Comparison of ENCODE assay signal across 8 cellular contexts in the genomic region with DNA sequence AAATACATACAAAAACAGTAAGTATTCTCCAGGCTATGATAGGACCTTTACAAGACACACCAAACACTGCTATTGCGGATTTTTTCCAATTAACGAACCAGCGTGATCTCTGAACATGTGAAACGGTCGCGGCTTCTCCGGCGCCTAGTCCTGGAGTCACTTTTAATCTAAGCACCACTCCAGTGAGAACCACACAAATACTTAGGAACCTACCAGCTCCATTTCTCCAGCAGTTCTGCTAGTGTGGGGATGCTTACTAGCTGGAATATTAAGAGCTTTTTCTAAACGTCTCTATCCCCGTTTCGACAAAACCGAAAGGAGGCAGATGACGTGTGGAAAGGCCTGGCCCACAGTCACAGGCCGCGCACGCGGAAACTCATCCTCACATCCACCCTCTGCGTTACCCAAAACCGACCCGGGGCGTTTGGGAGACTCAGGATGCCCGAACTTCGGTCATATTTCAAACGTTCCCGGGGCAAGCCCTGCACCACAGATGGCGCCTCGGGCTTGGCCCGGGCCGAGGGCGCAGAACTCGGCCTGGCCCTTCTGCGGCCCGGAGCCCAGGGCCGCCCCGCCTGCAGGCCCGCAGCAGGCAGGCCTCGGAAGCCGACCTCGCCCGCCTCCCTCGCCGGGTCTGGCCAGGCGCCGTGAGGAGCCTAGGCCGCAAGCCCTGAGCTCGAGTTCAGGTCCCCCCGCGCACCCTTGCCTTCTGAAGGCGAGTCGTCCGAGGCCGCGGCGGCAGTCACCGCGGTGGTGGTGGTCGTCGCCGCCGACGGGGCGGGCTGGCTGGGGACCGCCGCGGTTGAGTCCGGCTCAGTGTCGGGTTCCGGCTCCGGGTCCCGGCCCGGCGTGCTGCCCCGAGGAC. TPM values are rescaled to one million over a fixed set of nuclear protein-coding genes. Genes with fewer than 3 reads are reported as not detected.
DNase-seq lines count a peak whose midpoint lies in the region; ATAC-seq and TF ChIP-seq lines count a peak whose summit lies in the region.

No MANE protein-coding gene starts in this region.

- H3K4me1 ChIP-seq in endocrine pancreas (ENCODE audit: control insufficient read depth, insufficient read depth, low read length), result peaks cover 6% of the 10 kb centered on the region

- CTCF ChIA-PET in activated CD8-positive, alpha-beta memory T cell treated with anti-CD3 and anti-CD28 coated beads, Interleukin-2, amount 10 ng/mL, durations not matched to agents 7 days and 5 days (lab: Charles Lee), result interaction anchor here (1.0 to 1.5 kb wide), 2 partner anchors 51 to 87 kb away, joined by 3 to 5 read pairs; a partner anchor contains a TSS

- peak overlapping the region; percentile 99 for H3K27ac Mint-ChIP-seq in activated CD8-positive, alpha-beta memory T cell treated with anti-CD3 and anti-CD28 coated beads, Interleukin-2, amount 10 ng/mL, durations not matched to agents 7 days and 5 days
- H3K27ac Mint-ChIP-seq in mesothelial cell of epicardium, result peak overlapping the region; percentile 99

- no peaks in the 10 kb centered on the region for H3K27me3 ChIP-seq in endocrine pancreas (ENCODE audit: control insufficient read depth, insufficient read depth, low read length)

- peaks cover 21% of the 10 kb centered on the region for H3K4me1 Mint-ChIP-seq in activated CD8-positive, alpha-beta memory T cell treated with anti-CD3 and anti-CD28 coated beads, Interleukin-2, amount 10 ng/mL, durations not matched to agents 7 days and 5 days
- H3K4me1 Mint-ChIP-seq in mesothelial cell of epicardium, result peaks cover 26% of the 10 kb centered on the region

- peak overlapping the region; percentile 98 for H3K9ac ChIP-seq in endocrine pancreas (ENCODE audit: control insufficient read depth, insufficient read depth, low read length)

- H3K36me3 Mint-ChIP-seq in activated CD8-positive, alpha-beta memory T cell treated with anti-CD3 and anti-CD28 coated beads, Interleukin-2, amount 10 ng/mL, durations not matched to agents 7 days and 5 days, result peaks cover 31% of the 10 kb centered on the region
- peaks cover 1% of the 10 kb centered on the region for H3K36me3 Mint-ChIP-seq in mesothelial cell of epicardium

- DNase-seq in NK-92 treated with Interleukin-12 subunit alpha and Interleukin-12 subunit beta, amount 100 ng/mL, for 24 hours (lab: John Stamatoyannopoulos, UW), result peak; percentile 68
- DNase-seq in NK-92 (lab: John Stamatoyannopoulos, UW; ENCODE audit: unreplicated experiment) (no peak), NCI-H2227 (lab: John Stamatoyannopoulos, UW; ENCODE audit: unreplicated experiment) (peak; percentile 58), mesothelial cell of epicardium (ENCODE audit: low spot score in 2 of 2, unreplicated experiment in 2 of 2) (peak; percentile 32 to 57)
- peak; percentile 87 for DNase-seq in activated CD8-positive, alpha-beta memory T cell treated with anti-CD3 and anti-CD28 coated beads, Interleukin-2, amount 10 ng/mL, durations not matched to agents 7 days and 5 days
- DNase-seq in stimulated activated CD8-positive, alpha-beta memory T cell treated with anti-CD3 and anti-CD28 coated beads, Interleukin-15, amount 100 ng/mL, for 4 hours (ENCODE audit: low read depth in 2 of 2), result peak; percentile 54 to 65

- peak overlapping the region; percentile 96 for H3K4me3 Mint-ChIP-seq in activated CD8-positive, alpha-beta memory T cell treated with anti-CD3 and anti-CD28 coated beads, Interleukin-2, amount 10 ng/mL, durations not matched to agents 7 days and 5 days
- H3K4me3 Mint-ChIP-seq in mesothelial cell of epicardium, result peak overlapping the region; percentile 94

- peak overlapping the region; percentile 89 for H3K4me3 ChIP-seq in endocrine pancreas (ENCODE audit: control insufficient read depth, insufficient read depth, low read length)

- no peak for TF ChIP-seq CTCF in mesothelial cell of epicardium (IDR thresholded peaks at IDR 0.05; ENCODE audit: unreplicated experiment)

- peak; percentile 28 for ATAC-seq in HG02943 (IDR thresholded peaks at IDR 0.05; ENCODE audit: low read depth, unreplicated experiment)
- ATAC-seq in activated CD8-positive, alpha-beta memory T cell treated with anti-CD3 and anti-CD28 coated beads, Interleukin-2, amount 10 ng/mL, durations not matched to agents 7 days and 5 days, result peak; percentile 43

- H3K27me3 Mint-ChIP-seq in activated CD8-positive, alpha-beta memory T cell treated with anti-CD3 and anti-CD28 coated beads, Interleukin-2, amount 10 ng/mL, durations not matched to agents 7 days and 5 days, result no peaks in the 10 kb centered on the region
- H3K27me3 Mint-ChIP-seq in mesothelial cell of epicardium (ENCODE audit: low read depth), result no peaks in the 10 kb centered on the region

- no peaks in the 10 kb centered on the region for H3K9me3 Mint-ChIP-seq in activated CD8-positive, alpha-beta memory T cell treated with anti-CD3 and anti-CD28 coated beads, Interleukin-2, amount 10 ng/mL, durations not matched to agents 7 days and 5 days (ENCODE audit: low read depth)
- H3K9me3 Mint-ChIP-seq in mesothelial cell of epicardium, result no peaks in the 10 kb centered on the region

- H3K36me3 ChIP-seq in endocrine pancreas (ENCODE audit: control insufficient read depth, insufficient read depth, low read length), result no peaks in the 10 kb centered on the region

- H3K9me3 ChIP-seq in endocrine pancreas (ENCODE audit: control insufficient read depth, low read length), result no peaks in the 10 kb centered on the region

RNA-seq across cellular contexts. Expression of a gene that starts 0.5 kb away (rescaled TPM):
- 100 to 1,000 TPM; 142 to 182 TPM for total RNA-seq in activated CD8-positive, alpha-beta memory T cell treated with anti-CD3 and anti-CD28 coated beads, Interleukin-2, amount 10 ng/mL, durations not matched to agents 7 days and 5 days
- 167 to 168 TPM (median 167 TPM) in 3 replicates for total RNA-seq in mesothelial cell of epicardium

RNA-seq across cellular contexts. Expression of a gene that starts 51.4 kb away (rescaled TPM):
- 10 to 100 TPM in 1 of 2 experiments, 1 to 10 TPM in 1; 5.6 to 10.3 TPM for total RNA-seq in activated CD8-positive, alpha-beta memory T cell treated with anti-CD3 and anti-CD28 coated beads, Interleukin-2, amount 10 ng/mL, durations not matched to agents 7 days and 5 days
- 3.5 to 4.6 TPM (median 3.9 TPM) in 3 replicates for total RNA-seq in mesothelial cell of epicardium
